8 cellular contexts compared by ENCODE assay signal in the genomic region with DNA sequence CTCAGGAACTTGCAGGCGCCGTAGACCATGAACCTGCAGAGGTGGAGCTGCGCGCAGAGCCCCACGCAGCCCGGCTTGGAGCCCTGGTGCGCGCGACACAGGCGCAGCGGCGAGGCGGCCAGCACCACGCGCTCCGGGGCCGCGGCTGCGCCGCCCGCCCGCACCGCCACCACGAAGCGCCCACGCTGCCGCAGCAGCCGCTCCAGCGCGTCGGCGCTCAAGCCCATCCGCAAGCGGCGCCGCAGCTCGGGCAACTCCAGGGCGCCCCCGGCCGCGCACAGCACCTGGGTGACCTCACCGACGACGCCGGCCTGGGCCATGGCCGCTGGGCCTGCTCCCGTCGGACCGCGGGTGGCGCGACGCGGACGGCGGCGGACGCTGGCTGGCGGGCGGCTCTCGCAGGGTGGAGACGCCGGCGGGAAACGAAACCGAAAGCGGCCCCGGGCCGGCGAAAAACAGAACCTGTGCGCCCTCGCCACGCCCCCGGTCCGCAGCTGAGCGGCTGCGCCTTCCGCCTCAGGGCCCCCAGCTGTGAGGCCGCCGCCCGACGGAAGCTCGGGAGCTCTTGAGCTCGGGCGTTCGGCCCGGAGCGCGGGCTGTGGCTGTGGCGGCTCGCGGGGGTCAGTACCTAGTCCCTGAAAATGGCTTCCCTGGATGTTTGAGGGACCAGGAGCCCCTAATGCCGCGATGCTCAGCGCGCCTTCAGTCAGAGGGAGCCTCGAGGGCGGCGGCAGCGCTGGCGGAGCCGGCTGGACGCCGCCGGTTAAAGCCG. TPM values are rescaled to one million over a fixed set of nuclear protein-coding genes. Genes with fewer than 3 reads are reported as not detected.
DNase-seq lines count a peak whose midpoint lies in the region; ATAC-seq and TF ChIP-seq lines count a peak whose summit lies in the region.

Gene PARP12, minus strand, starts transcription at position 424 of the 772 bp plus-strand sequence. Its CDS starts 104 bp downstream, at position 320.

- BruUV-seq in PC-3 (replicated peaks; lab: Mats Ljungman, UMichigan) = no TSS peak

- peaks cover 41% of the 10 kb centered on the region for H3K79me2 ChIP-seq in PC-3 (ENCODE audit: low read length)

- peaks cover 41% of the 10 kb centered on the region for H3K4me1 ChIP-seq in PC-3 (ENCODE audit: insufficient read depth, low read length)

- DNase-seq in COR-L47 (lab: John Stamatoyannopoulos, UW) (peak; percentile 74), HT1080 (ENCODE audit: low read depth) (peak; percentile 66), PC-3 (peak; percentile 70), activated T-helper 1 cell treated with Interleukin-2 at 50 U/mL for 16 hours (ENCODE audit: low read depth) (peak; percentile 81), fibroblast of mammary gland (ENCODE audit: low read depth) (peak; percentile 69), natural killer cell (peak; percentile 90)
- peak; percentile 80 for DNase-seq in stimulated activated naive CD4-positive, alpha-beta T cell treated with Interleukin-2 at 50 U/mL for 16 hours (lab: John Stamatoyannopoulos, UW)

- peak; percentile 84 for ATAC-seq in GM21360 (IDR thresholded peaks at IDR 0.05; ENCODE audit: unreplicated experiment)
- ATAC-seq in PC-3 = peak; percentile 50
- ATAC-seq in natural killer cell = peak; percentile 85 to 95 (median 88)

- peaks cover 1% of the 10 kb centered on the region; the same call in 1 of the 2 replicates for H3K36me3 ChIP-seq in PC-3 (ENCODE audit: low read depth, low read length)

- H3K36me3 Mint-ChIP-seq in natural killer cell = peaks cover 17% of the 10 kb centered on the region

- H3K4me1 Mint-ChIP-seq in natural killer cell = peaks cover 32 to 43% of the 10 kb centered on the region in 2 donors

- H3K27ac Mint-ChIP-seq in natural killer cell = peak within 1 kb of the TSS; percentile 80 to 86

- peak within 1 kb of the TSS; percentile 90 for H3K4me2 ChIP-seq in PC-3 (ENCODE audit: low read length)

- H3K27me3 Mint-ChIP-seq in natural killer cell (ENCODE audit: low read depth in 2 of 2) = no peaks in the 10 kb centered on the region

- H3K9me3 ChIP-seq in PC-3 (ENCODE audit: low read length) = 0 out of 2 replicates have a peak, but pooled peaks cover 5% of the 10 kb centered on the region

- peak within 1 kb of the TSS; percentile 86 for H3K4me3 Mint-ChIP-seq in natural killer cell

- CTCF ChIA-PET in PC-3 (lab: Charles Lee) = no interaction called here

- H3K27ac ChIP-seq in PC-3 (ENCODE audit: low read length) = peak within 1 kb of the TSS; percentile 95

- H3F3A ChIP-seq in PC-3 (ENCODE audit: low read length, unreplicated experiment) = peaks cover 7% of the 10 kb centered on the region

- TF ChIP-seq CTCF in PC-3 (conservative IDR thresholded peaks at IDR 0.05; ENCODE audit: low read depth, low read length) (no peak), fibroblast of mammary gland (conservative IDR thresholded peaks at IDR 0.05; ENCODE audit: control insufficient read depth, insufficient read depth, low read depth, low read length) (no peak), natural killer cell (IDR thresholded peaks at IDR 0.05) (no peak)

- no peaks in the 10 kb centered on the region for H4K20me1 ChIP-seq in PC-3 (ENCODE audit: low read length)

- H3K4me3 ChIP-seq in PC-3 (ENCODE audit: low read length) (peak within 1 kb of the TSS; percentile 80), fibroblast of mammary gland (ENCODE audit: control insufficient read depth, low read depth, low read length) (peak within 1 kb of the TSS; percentile 62)

- H3K9me2 ChIP-seq in PC-3 (replicated peaks; ENCODE audit: low read length) = no peaks in the 10 kb centered on the region

- H2AFZ ChIP-seq in PC-3 (ENCODE audit: low read length) = peak within 1 kb of the TSS; percentile 97

- POLR2A ChIA-PET in PC-3 (lab: Charles Lee; ENCODE audit: unreplicated experiment) = interaction anchor here (0.6 kb wide), 1 partner anchor 830 kb away, joined by 3 read pairs; no protein-coding TSS in a partner anchor

- H3K9ac ChIP-seq in PC-3 (ENCODE audit: low read length) = peak within 1 kb of the TSS; percentile 85

- intact Hi-C loops in PC-3 (cut with micrococcal nuclease) (loop anchor here (5.0 kb wide), 1 partner anchor 265 kb away; no protein-coding TSS in a partner anchor), natural killer cell (cut with micrococcal nuclease) (loop anchor here (1.0 to 2.0 kb wide), 2 partner anchors 113 to 416 kb away; no protein-coding TSS in a partner anchor)

- peaks cover 8 to 13% of the 10 kb centered on the region in 2 donors for H3K9me3 Mint-ChIP-seq in natural killer cell

- no peaks in the 10 kb centered on the region for H3K27me3 ChIP-seq in PC-3 (ENCODE audit: low read length)

RNA-seq across cellular contexts. Expression of gene PARP12, which starts in this region (rescaled TPM):
- total RNA-seq in HT1080 (2014; rRNA removed; shearing (Covaris generic)) = 8.8 and 11.7 TPM in 2 replicates
- 7.5 and 9.0 TPM in 2 replicates for polyA plus RNA-seq in HT1080 (2015; cell fraction: cytosol; rRNA removed)
- 19.6 and 19.8 TPM in 2 replicates for polyA plus RNA-seq in HT1080 (2015; cell fraction: nucleus; rRNA removed)
- total RNA-seq in PC-3 (2014; rRNA removed) (25.5 and 28.1 TPM in 2 replicates), natural killer cell (100 to 1,000 TPM; 116 to 151 (median 130) TPM)

Comparison
In these comparisons a context has a peak if more than half of its experiments do, and no peak if none do; other contexts are left out.
1. Peak in every context shown above with its lines: DNase-seq, ATAC-seq, H3K4me3 ChIP-seq and H3K27ac ChIP-seq.